In the genomic region with DNA sequence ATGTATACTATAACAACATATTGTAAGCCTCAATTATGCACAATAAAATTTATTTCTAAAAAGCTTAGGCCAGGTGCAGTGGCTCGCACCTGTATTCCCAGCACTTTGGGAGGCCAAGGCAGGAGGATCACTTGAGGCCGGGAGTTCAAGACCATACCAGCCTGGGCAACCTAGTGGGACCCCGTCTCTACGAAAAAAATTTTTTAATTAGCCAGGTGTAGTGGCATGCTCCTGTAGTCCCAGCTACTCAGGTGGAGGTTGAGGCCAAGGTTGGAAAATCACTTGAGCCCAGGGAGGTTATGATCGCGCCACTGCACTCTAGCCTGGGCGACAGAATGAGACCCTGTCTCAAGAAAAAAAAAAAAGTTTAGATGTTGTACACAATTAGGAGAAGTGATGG, we compare ENCODE assay signal across 1 cellular context.
TF ChIP-seq lines count a peak whose summit lies in the region.

No MANE protein-coding gene starts in this region.

TF ChIP-seq in SK-N-SH, 30 proteins besides CTCF, POLR2A, EP300 and RAD21 (continued from another document):
- TF ChIP-seq, protein P1, sequence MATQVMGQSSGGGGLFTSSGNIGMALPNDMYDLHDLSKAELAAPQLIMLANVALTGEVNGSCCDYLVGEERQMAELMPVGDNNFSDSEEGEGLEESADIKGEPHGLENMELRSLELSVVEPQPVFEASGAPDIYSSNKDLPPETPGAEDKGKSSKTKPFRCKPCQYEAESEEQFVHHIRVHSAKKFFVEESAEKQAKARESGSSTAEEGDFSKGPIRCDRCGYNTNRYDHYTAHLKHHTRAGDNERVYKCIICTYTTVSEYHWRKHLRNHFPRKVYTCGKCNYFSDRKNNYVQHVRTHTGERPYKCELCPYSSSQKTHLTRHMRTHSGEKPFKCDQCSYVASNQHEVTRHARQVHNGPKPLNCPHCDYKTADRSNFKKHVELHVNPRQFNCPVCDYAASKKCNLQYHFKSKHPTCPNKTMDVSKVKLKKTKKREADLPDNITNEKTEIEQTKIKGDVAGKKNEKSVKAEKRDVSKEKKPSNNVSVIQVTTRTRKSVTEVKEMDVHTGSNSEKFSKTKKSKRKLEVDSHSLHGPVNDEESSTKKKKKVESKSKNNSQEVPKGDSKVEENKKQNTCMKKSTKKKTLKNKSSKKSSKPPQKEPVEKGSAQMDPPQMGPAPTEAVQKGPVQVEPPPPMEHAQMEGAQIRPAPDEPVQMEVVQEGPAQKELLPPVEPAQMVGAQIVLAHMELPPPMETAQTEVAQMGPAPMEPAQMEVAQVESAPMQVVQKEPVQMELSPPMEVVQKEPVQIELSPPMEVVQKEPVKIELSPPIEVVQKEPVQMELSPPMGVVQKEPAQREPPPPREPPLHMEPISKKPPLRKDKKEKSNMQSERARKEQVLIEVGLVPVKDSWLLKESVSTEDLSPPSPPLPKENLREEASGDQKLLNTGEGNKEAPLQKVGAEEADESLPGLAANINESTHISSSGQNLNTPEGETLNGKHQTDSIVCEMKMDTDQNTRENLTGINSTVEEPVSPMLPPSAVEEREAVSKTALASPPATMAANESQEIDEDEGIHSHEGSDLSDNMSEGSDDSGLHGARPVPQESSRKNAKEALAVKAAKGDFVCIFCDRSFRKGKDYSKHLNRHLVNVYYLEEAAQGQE (IDR thresholded peaks at IDR 0.05; ENCODE audit: low read depth, low read length), result no peak
- TF ChIP-seq EZH2phosphoT487 (IDR thresholded peaks at IDR 0.05; ENCODE audit: borderline replicate concordance, low read depth) (no peak), GABPA (IDR thresholded peaks at IDR 0.05; ENCODE audit: low read depth) (no peak), NFIC (IDR thresholded peaks at IDR 0.05; ENCODE audit: borderline replicate concordance) (no peak), TAF1 (IDR thresholded peaks at IDR 0.05; ENCODE audit: borderline replicate concordance, low read depth, low read length) (no peak)
- TF ChIP-seq, protein P2, sequence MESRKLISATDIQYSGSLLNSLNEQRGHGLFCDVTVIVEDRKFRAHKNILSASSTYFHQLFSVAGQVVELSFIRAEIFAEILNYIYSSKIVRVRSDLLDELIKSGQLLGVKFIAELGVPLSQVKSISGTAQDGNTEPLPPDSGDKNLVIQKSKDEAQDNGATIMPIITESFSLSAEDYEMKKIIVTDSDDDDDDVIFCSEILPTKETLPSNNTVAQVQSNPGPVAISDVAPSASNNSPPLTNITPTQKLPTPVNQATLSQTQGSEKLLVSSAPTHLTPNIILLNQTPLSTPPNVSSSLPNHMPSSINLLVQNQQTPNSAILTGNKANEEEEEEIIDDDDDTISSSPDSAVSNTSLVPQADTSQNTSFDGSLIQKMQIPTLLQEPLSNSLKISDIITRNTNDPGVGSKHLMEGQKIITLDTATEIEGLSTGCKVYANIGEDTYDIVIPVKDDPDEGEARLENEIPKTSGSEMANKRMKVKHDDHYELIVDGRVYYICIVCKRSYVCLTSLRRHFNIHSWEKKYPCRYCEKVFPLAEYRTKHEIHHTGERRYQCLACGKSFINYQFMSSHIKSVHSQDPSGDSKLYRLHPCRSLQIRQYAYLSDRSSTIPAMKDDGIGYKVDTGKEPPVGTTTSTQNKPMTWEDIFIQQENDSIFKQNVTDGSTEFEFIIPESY (IDR thresholded peaks at IDR 0.05; ENCODE audit: borderline replicate concordance, low read depth), result no peak
